7 cellular contexts compared by ENCODE assay signal in the genomic region with DNA sequence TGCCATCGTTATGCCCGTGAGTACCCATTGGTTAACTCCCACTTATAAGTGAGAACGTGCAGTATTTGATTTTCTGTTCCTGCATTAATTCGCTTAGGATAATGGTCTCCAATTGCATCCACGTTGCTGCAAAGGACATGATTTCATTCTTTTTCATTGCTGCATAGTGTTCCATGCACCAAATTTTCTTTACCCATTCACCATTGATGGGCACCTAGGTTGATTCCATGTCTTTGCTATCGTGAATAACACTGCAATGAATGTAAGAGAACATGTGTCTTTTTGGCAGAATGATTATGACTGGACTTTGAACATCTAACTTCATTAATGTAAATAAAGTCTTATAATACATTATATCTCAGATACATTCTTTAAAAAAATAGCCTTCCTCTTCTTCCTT.
"Had no signal": no experiment of that assay in that cellular context is flagged by ENCODE, and none has a peak within 500 bp of the region (broad histone marks: within the 10 kb centered on the region; RNA-seq: fewer than 3 reads in every experiment).

No MANE protein-coding gene starts in this region.

- H3K9ac ChIP-seq: KMS-11 had no signal

- H3K27ac ChIP-seq: HL-60, KMS-11 had no signal

- FAIRE-seq: HepG2, HTR-8/SVneo had no signal

- ATAC-seq: HepG2 had no signal

- DNase-seq: Karpas-422, KBM-7, KG1 had no signal

- H3K4me2 ChIP-seq: KMS-11 had no signal
